Comparison of ENCODE assay signal across 8 cellular contexts in the genomic region with DNA sequence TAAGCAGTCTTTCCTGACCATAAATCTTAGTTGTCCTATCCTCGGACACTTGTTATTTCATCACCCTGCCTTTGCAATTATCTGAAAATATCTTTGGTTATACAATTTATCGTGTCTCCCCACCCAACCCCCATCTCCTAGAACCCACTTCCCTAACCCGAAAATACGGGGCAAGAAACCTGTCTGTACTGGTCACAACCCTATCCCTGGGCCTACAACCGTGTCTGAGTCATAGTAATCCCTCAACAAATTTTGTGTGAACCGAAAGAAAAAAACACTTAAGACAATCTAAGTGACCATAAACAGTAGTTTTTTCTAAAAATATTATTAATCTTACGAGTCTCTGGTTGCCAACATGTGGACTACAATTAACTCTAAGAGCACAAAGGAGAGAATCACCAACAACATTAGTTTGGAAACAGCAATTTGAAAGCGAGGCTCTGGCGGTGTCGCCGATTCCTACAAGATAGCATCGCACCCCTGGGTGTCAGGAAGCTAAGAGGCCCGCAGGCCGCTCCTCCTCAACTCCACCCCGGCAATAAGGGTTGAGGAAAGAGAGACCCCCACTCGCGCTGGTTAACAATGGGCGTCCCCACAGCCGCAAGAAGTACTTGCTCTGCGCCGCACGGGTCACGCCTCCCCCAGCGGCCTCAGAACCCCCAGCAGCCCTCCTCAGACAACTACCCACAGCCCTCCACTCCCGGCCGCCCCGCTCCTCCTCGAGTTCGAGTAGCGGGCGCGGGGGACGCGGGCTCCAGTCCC. TPM values are rescaled to one million over a fixed set of nuclear protein-coding genes. Genes with fewer than 3 reads are reported as not detected.
DNase-seq lines count a peak whose midpoint lies in the region; ATAC-seq and TF ChIP-seq lines count a peak whose summit lies in the region.
"Not testable (repeated sequence)": the region's sequence is repeated elsewhere in the genome, so short reads cannot be mapped to it uniquely, and the experiment has no call there.

No MANE protein-coding gene starts in this region.

- not testable (repeated sequence) for H3K4me1 Mint-ChIP-seq in T-helper 1 cell treated with Interleukin-12 subunit alpha and Interleukin-12 subunit beta and Interleukin-4 antibody, amounts not matched to agents 30 μg/mL and 1 μg/mL, for 36 hours (ENCODE audit: low read depth)
- peaks cover 33% of the 10 kb centered on the region for H3K4me1 Mint-ChIP-seq in brain
- peaks cover 2 to 23% (median 13%) of the 10 kb centered on the region in 7 donors for H3K4me1 Mint-ChIP-seq in naive thymus-derived CD4-positive, alpha-beta T cell

- intact Hi-C loops in naive thymus-derived CD4-positive, alpha-beta T cell (cut with micrococcal nuclease), result not testable (repeated sequence)

- peak overlapping the region; percentile 50 for H3K4me2 ChIP-seq in GM23248 (ENCODE audit: unreplicated experiment)

- H3K4me3 Mint-ChIP-seq in T-helper 1 cell treated with Interleukin-12 subunit alpha and Interleukin-12 subunit beta and Interleukin-4 antibody, amounts not matched to agents 30 μg/mL and 1 μg/mL, for 36 hours, result peak overlapping the region; percentile 96
- H3K4me3 Mint-ChIP-seq in brain, result peak overlapping the region; percentile 94 to 99 (median 98)
- peak overlapping the region; percentile 84 to 99 (median 92) for H3K4me3 Mint-ChIP-seq in naive thymus-derived CD4-positive, alpha-beta T cell

- POLR2A ChIA-PET in naive thymus-derived CD4-positive, alpha-beta T cell (lab: Charles Lee), result not testable (repeated sequence)

- H3K79me2 ChIP-seq in GM23248 (ENCODE audit: insufficient read depth), result peaks cover 39% of the 10 kb centered on the region

- H3F3A ChIP-seq in GM23248 (ENCODE audit: insufficient read depth), result not testable (repeated sequence)

- not testable (repeated sequence) for H3K27me3 Mint-ChIP-seq in T-helper 1 cell treated with Interleukin-12 subunit alpha and Interleukin-12 subunit beta and Interleukin-4 antibody, amounts not matched to agents 30 μg/mL and 1 μg/mL, for 36 hours (ENCODE audit: low read depth); brain; naive thymus-derived CD4-positive, alpha-beta T cell

- not testable (repeated sequence) for H3K36me3 ChIP-seq in GM06990 (ENCODE audit: control insufficient read depth, insufficient read depth, low read length); GM23248 (ENCODE audit: low read depth); cardiac muscle cell; naive thymus-derived CD4-positive, alpha-beta T cell (ENCODE audit: control insufficient read depth in 2 of 3, insufficient read depth in 3 of 3, low read length in 3 of 3)

- peak overlapping the region; percentile 91 for H3K27ac Mint-ChIP-seq in T-helper 1 cell treated with Interleukin-12 subunit alpha and Interleukin-12 subunit beta and Interleukin-4 antibody, amounts not matched to agents 30 μg/mL and 1 μg/mL, for 36 hours
- peak overlapping the region in 3 of 5 experiments; percentile 83 to 99 (median 97) for H3K27ac Mint-ChIP-seq in brain
- H3K27ac Mint-ChIP-seq in naive thymus-derived CD4-positive, alpha-beta T cell, result peak overlapping the region in 8 of 9 donors; percentile 71 to 96 (median 86)

- not testable (repeated sequence) for H3K27me3 ChIP-seq in GM06990 (replicated peaks; ENCODE audit: control insufficient read depth, insufficient read depth, low read length); GM23248 (replicated peaks; ENCODE audit: insufficient read depth); cardiac muscle cell; naive thymus-derived CD4-positive, alpha-beta T cell (ENCODE audit: control insufficient read depth in 2 of 2, insufficient read depth in 2 of 2, low read length in 2 of 2)

- peak; percentile 21 for ATAC-seq in HG03565 (IDR thresholded peaks at IDR 0.05; ENCODE audit: unreplicated experiment)
- ATAC-seq in naive thymus-derived CD4-positive, alpha-beta T cell, result peak; percentile 64

- H3K9me3 Mint-ChIP-seq in T-helper 1 cell treated with Interleukin-12 subunit alpha and Interleukin-12 subunit beta and Interleukin-4 antibody, amounts not matched to agents 30 μg/mL and 1 μg/mL, for 36 hours; brain; naive thymus-derived CD4-positive, alpha-beta T cell: not testable (repeated sequence)

- peak overlapping the region; percentile 88 for H3K9ac ChIP-seq in GM23248

- H2AFZ ChIP-seq in GM23248, result peak overlapping the region; percentile 76

- TF ChIP-seq CTCF in GM06990 (IDR thresholded peaks at IDR 0.05; ENCODE audit: insufficient read depth, low read length, poor library complexity, severe bottlenecking); brain (conservative IDR thresholded peaks at IDR 0.05); cardiac muscle cell (IDR thresholded peaks at IDR 0.05; ENCODE audit: low read depth, low read length): not testable (repeated sequence)

- H4K20me1 ChIP-seq in GM23248 (ENCODE audit: insufficient read depth), result not testable (repeated sequence)

- not testable (repeated sequence) for H3K36me3 Mint-ChIP-seq in T-helper 1 cell treated with Interleukin-12 subunit alpha and Interleukin-12 subunit beta and Interleukin-4 antibody, amounts not matched to agents 30 μg/mL and 1 μg/mL, for 36 hours (ENCODE audit: low read depth)
- H3K36me3 Mint-ChIP-seq in brain, result peaks cover 24% of the 10 kb centered on the region
- H3K36me3 Mint-ChIP-seq in naive thymus-derived CD4-positive, alpha-beta T cell, result peaks cover 0 to 11% (median 0%) of the 10 kb centered on the region in 5 donors

- not testable (repeated sequence) for H3K9me2 ChIP-seq in GM23248 (ENCODE audit: insufficient read depth)

- WGBS in GM23248 (ENCODE audit: low coverage in 1 of 2, low lambda C conversion rate in 2 of 2, missing lambda C conversion rate in 2 of 2), 2 experiments, result 11 to 17% methylated on average over 8 to 27 of the region's 34 CpGs

- H3K4me1 ChIP-seq in GM23248 (ENCODE audit: insufficient read depth); cardiac muscle cell (ENCODE audit: low read depth); naive thymus-derived CD4-positive, alpha-beta T cell (ENCODE audit: control insufficient read depth in 2 of 2, insufficient read depth in 2 of 2, low read length in 2 of 2): not testable (repeated sequence)

- H3K27ac ChIP-seq in GM23248, result peak overlapping the region; percentile 62
- peak overlapping the region; percentile 38 for H3K27ac ChIP-seq in cardiac muscle cell
- peak overlapping the region; percentile 66 for H3K27ac ChIP-seq in naive thymus-derived CD4-positive, alpha-beta T cell (ENCODE audit: low read depth, low read length)
- H3K27ac ChIP-seq in substantia nigra (ENCODE audit: low read depth, low read length, poor library complexity, severe bottlenecking), result peak overlapping the region; percentile 59

- H3K9me3 ChIP-seq in GM23248 (ENCODE audit: low read depth); cardiac muscle cell (ENCODE audit: low read depth); naive thymus-derived CD4-positive, alpha-beta T cell (ENCODE audit: control insufficient read depth in 2 of 3, low read length in 3 of 3): not testable (repeated sequence)

- not testable (repeated sequence) for DNase-seq in GM06990 (ENCODE audit: extremely low read depth, insufficient read length); cardiac muscle cell (ENCODE audit: low read depth in 1 of 2, low spot score in 1 of 2); substantia nigra (lab: John Stamatoyannopoulos, UW)
- DNase-seq in GM23248, result peak; percentile 2
- DNase-seq in naive thymus-derived CD4-positive, alpha-beta T cell, result peak in 2 of 9 donors; percentile 5 to 14

- CTCF ChIA-PET in naive thymus-derived CD4-positive, alpha-beta T cell (lab: Charles Lee), result not testable (repeated sequence)

- peak overlapping the region; percentile 61 for H3K4me3 ChIP-seq in GM06990 (replicated peaks; ENCODE audit: low read depth, low read length)
- peak overlapping the region; percentile 80 for H3K4me3 ChIP-seq in GM23248
- H3K4me3 ChIP-seq in cardiac muscle cell, result peak overlapping the region; percentile 56
- peak overlapping the region; percentile 47 for H3K4me3 ChIP-seq in naive thymus-derived CD4-positive, alpha-beta T cell (ENCODE audit: low read length)

- in situ Hi-C loops in GM23248 (cut with MboI), result not testable (repeated sequence)

RNA-seq across cellular contexts. Expression of a gene that starts 0.5 kb away (rescaled TPM):
- total RNA-seq in GM23248 (2014; rRNA removed; shearing (Covaris generic)), result 6.7 and 15.7 TPM in 2 replicates
- polyA plus RNA-seq in GM23248 (2016; fragmentation: Nextera tagmentation; extraction: Ambion mirVana) (9.6 and 10.8 TPM in 2 replicates), brain (ENCODE audit: insufficient read depth, low read depth, low replicate concordance) (1.6 TPM), cardiac muscle cell (7.4 and 11.3 TPM in 2 replicates)
- 20.8 and 33.4 TPM in 2 replicates for total RNA-seq in cardiac muscle cell
- total RNA-seq in naive thymus-derived CD4-positive, alpha-beta T cell, result 10 to 100 TPM; 12.8 to 25.6 (median 22.8) TPM
- 1 to 10 TPM; 4.6 to 5.2 TPM for polyA plus RNA-seq in naive thymus-derived CD4-positive, alpha-beta T cell

RNA-seq across cellular contexts. Expression of a gene that starts 56.7 kb away (rescaled TPM):
- not detected in 2 replicates for total RNA-seq in GM23248 (2014; rRNA removed; shearing (Covaris generic))
- 0.15 TPM in 1 of 2 replicates, not detected in the other for polyA plus RNA-seq in GM23248 (2016; fragmentation: Nextera tagmentation; extraction: Ambion mirVana)
- not detected for polyA plus RNA-seq in brain (ENCODE audit: insufficient read depth, low read depth, low replicate concordance)
- 1.1 TPM in 1 of 2 replicates, not detected in the other for total RNA-seq in cardiac muscle cell
- 0.21 and 0.62 TPM in 2 replicates for polyA plus RNA-seq in cardiac muscle cell
- 1 to 10 TPM in 1 of 5 experiments, under 1 TPM in 2, not detected in 2; 0.24 to 1.8 (median 0.65) TPM for total RNA-seq in naive thymus-derived CD4-positive, alpha-beta T cell
- not detected for polyA plus RNA-seq in naive thymus-derived CD4-positive, alpha-beta T cell
